ENCODE assay signal across 8 cellular contexts in the genomic region with DNA sequence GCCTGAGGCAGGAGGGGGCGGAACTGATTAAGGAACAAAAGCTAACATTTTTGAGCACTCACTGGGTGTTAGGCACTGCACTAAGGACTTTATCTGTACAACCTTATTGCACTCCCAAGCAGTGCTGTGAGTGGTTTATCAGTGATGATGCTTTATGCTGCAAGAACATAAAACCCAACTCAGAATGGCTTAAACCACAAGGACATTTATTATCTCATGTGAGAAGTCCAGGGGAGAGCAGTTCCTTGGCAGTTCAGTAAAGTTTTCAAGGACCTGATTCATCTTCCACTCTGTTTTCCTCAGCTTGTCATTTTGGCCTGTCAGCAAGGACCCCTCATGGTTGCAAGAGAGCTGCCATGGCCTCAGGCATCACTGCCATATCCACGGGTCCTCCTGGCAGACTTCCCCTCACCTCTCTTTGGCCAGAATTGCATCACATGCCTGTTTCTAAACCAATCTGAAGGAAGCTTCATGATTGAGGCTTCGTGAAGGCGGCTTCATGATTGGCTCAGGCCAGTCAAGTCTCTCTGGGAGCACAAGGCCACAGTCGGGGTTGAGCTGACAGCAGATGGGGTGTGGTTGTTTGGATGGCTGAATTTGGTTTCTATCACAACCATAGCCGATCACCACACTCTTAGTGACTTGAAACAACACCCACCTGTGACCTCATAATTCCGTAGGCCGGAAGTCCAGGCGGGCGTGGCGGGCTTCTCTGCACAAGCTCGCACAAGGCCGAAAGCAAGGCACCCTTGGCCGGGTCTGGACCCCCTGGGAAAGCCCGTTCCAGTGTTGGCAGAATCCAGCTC. TPM values are rescaled to one million over a fixed set of nuclear protein-coding genes. Genes with fewer than 3 reads are reported as not detected.
DNase-seq lines count a peak whose midpoint lies in the region; ATAC-seq lines count a peak whose summit lies in the region.
"Had no signal": no experiment of that assay in that cellular context is flagged by ENCODE, and none has a peak within 500 bp of the region (broad histone marks: within the 10 kb centered on the region; RNA-seq: fewer than 3 reads in every experiment).

No MANE protein-coding gene starts in this region.

- H3K9me3 ChIP-seq in stomach smooth muscle (ENCODE audit: control insufficient read depth in 2 of 2, low read length in 2 of 2): no peaks in the 10 kb centered on the region

- H3K27me3 ChIP-seq in stomach smooth muscle (ENCODE audit: control insufficient read depth in 1 of 2, insufficient read depth in 2 of 2, low read length in 2 of 2): no peaks in the 10 kb centered on the region

- peaks cover 28% of the 10 kb centered on the region for H3K4me1 ChIP-seq in stomach smooth muscle (ENCODE audit: control insufficient read depth, insufficient read depth, low read length)

- H3K36me3 ChIP-seq in stomach smooth muscle (ENCODE audit: control insufficient read depth in 2 of 2, insufficient read depth in 2 of 2, low read length in 2 of 2): peaks cover 0 to 2% of the 10 kb centered on the region in 2 donors

- ATAC-seq in GM21529 (IDR thresholded peaks at IDR 0.05; ENCODE audit: unreplicated experiment) (peak; percentile 60), esophagus mucosa (peak; percentile 26)

- no peak overlapping the region for H3K4me3 ChIP-seq in stomach smooth muscle (ENCODE audit: low read length in 2 of 2)

- peak overlapping the region; percentile 37 for H3K27ac ChIP-seq in stomach smooth muscle (ENCODE audit: low read length)

- DNase-seq in OCI-M1 (lab: John Stamatoyannopoulos, UW): peak; percentile 90
- DNase-seq in NCI-H82 (lab: John Stamatoyannopoulos, UW): no peak
- no peak for DNase-seq in AML-193 (lab: John Stamatoyannopoulos, UW)
- DNase-seq in NCI-H146 treated with DMSO at 0.1 percent for 48 hours (lab: John Stamatoyannopoulos, UW; ENCODE audit: unreplicated experiment): no peak

- H3K9ac ChIP-seq in stomach smooth muscle (ENCODE audit: low read length in 2 of 2): no peak overlapping the region

RNA-seq across cellular contexts. Expression of a gene that starts 15.8 kb away (rescaled TPM):
- total RNA-seq in esophagus mucosa: 0.20 TPM

RNA-seq across cellular contexts. Expression of a gene that starts 23.1 kb away (rescaled TPM):
- total RNA-seq in esophagus mucosa: 0.80 TPM

RNA-seq across cellular contexts. Expression of a gene that starts 43.7 kb away (rescaled TPM):
- not detected for total RNA-seq in esophagus mucosa
- total RNA-seq: subcutaneous adipose tissue had no signal
